1 cellular context compared by ENCODE assay signal in the genomic region with DNA sequence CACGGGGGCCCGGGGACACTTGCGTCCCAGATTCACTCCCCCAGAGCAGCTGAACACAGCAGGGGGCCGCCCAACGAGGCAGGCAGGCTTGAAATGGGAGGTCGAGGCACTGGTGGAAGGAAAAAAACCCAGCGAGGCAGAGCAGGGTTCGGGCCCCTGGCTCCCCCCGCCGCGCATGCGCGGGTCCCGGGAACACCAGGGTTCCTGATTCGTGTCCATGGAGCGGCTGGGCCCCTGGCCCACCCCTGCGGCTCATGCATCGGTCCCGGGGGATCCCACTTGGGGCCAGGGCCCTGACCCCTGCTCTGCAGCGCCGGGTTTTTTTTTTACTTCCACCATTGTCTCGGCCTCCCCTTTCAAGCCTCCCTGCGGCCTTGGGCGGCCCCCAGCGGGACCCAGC.
TF ChIP-seq lines count a peak whose summit lies in the region.

No MANE protein-coding gene starts in this region.

TF ChIP-seq in HepG2, 621 proteins besides CTCF, POLR2A, EP300 and RAD21 (continued from another document):
- TF ChIP-seq, protein P1, sequence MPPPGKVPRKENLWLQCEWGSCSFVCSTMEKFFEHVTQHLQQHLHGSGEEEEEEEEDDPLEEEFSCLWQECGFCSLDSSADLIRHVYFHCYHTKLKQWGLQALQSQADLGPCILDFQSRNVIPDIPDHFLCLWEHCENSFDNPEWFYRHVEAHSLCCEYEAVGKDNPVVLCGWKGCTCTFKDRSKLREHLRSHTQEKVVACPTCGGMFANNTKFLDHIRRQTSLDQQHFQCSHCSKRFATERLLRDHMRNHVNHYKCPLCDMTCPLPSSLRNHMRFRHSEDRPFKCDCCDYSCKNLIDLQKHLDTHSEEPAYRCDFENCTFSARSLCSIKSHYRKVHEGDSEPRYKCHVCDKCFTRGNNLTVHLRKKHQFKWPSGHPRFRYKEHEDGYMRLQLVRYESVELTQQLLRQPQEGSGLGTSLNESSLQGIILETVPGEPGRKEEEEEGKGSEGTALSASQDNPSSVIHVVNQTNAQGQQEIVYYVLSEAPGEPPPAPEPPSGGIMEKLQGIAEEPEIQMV (CRISPR knock-in tag; IDR thresholded peaks at IDR 0.05; ENCODE audit: low read depth) = no peak
- TF ChIP-seq DMAP1 (CRISPR knock-in tag; IDR thresholded peaks at IDR 0.05) = no peak
- TF ChIP-seq, protein P2, sequence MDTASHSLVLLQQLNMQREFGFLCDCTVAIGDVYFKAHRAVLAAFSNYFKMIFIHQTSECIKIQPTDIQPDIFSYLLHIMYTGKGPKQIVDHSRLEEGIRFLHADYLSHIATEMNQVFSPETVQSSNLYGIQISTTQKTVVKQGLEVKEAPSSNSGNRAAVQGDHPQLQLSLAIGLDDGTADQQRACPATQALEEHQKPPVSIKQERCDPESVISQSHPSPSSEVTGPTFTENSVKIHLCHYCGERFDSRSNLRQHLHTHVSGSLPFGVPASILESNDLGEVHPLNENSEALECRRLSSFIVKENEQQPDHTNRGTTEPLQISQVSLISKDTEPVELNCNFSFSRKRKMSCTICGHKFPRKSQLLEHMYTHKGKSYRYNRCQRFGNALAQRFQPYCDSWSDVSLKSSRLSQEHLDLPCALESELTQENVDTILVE (CRISPR knock-in tag; IDR thresholded peaks at IDR 0.05) = no peak
